21 cellular contexts compared by ENCODE assay signal in genomic region chr12:6842075-6842474, GRCh38. TPM values are rescaled to one million over a fixed set of nuclear protein-coding genes. Genes with fewer than 3 reads are reported as not detected.
DNase-seq lines count a peak whose midpoint lies in the region; ATAC-seq, FAIRE-seq and TF ChIP-seq lines count a peak whose summit lies in the region.
"Had no signal": no experiment of that assay in that cellular context is flagged by ENCODE, and none has a peak within 500 bp of the region (broad histone marks: within the 10 kb centered on the region; RNA-seq: fewer than 3 reads in every experiment).

No MANE protein-coding gene starts in this region.

- peak overlapping the region; percentile 95 for H3K9ac ChIP-seq in Karpas-422 (ENCODE audit: low read length)
- H3K9ac ChIP-seq: BLaER1, GM23248 had no signal

- peaks cover 14% of the 10 kb centered on the region for H3K27me3 Mint-ChIP-seq in glutamatergic neuron (ENCODE audit: unreplicated experiment)
- H3K27me3 Mint-ChIP-seq: B cell; CD4-positive, CD25-positive, alpha-beta regulatory T cell had no signal

- peak overlapping the region; percentile 48 for H3K27ac Mint-ChIP-seq in glutamatergic neuron (ENCODE audit: unreplicated experiment)
- H3K27ac Mint-ChIP-seq: CD8-positive, alpha-beta T cell had no signal

- no peak for ATAC-seq in GM21390 (IDR thresholded peaks at IDR 0.05; ENCODE audit: unreplicated experiment)
- ATAC-seq in left lung: no peak
- ATAC-seq: CD8-positive, alpha-beta T cell had no signal

- H3K4me3 Mint-ChIP-seq in glutamatergic neuron (ENCODE audit: unreplicated experiment): peak overlapping the region; percentile 52
- H3K4me3 Mint-ChIP-seq: B cell; CD4-positive, CD25-positive, alpha-beta regulatory T cell; CD8-positive, alpha-beta T cell had no signal

- peak overlapping the region; percentile 88 for H3K4me2 ChIP-seq in Karpas-422 (ENCODE audit: low read depth, low read length, poor library complexity, severe bottlenecking)
- H3K4me2 ChIP-seq: BLaER1 had no signal

- H3K9me3 ChIP-seq in Karpas-422 (ENCODE audit: low read length) (no peaks in the 10 kb centered on the region), small intestine (ENCODE audit: control insufficient read depth, low read depth) (no peaks in the 10 kb centered on the region), left lung (no peaks in the 10 kb centered on the region)
- H3K9me3 ChIP-seq: BLaER1, Caco-2 had no signal

- H3K4me1 ChIP-seq in Karpas-422 (ENCODE audit: low read length): peaks cover 69% of the 10 kb centered on the region
- H3K4me1 ChIP-seq in small intestine (ENCODE audit: control insufficient read depth in 2 of 2, insufficient read depth in 1 of 2, low read depth in 1 of 2, low read length in 1 of 2): no peaks in the 10 kb centered on the region
- no peaks in the 10 kb centered on the region for H3K4me1 ChIP-seq in left lung

- peaks cover 7% of the 10 kb centered on the region; the same call in 1 of the 2 replicates for H3K79me2 ChIP-seq in Karpas-422 (ENCODE audit: low read length)

- no peaks in the 10 kb centered on the region for H4K20me1 ChIP-seq in Karpas-422 (ENCODE audit: insufficient read depth, low read depth, low read length)
- H4K20me1 ChIP-seq: BLaER1 had no signal

- peaks cover 5% of the 10 kb centered on the region for H3K9me3 Mint-ChIP-seq in glutamatergic neuron (ENCODE audit: unreplicated experiment)
- H3K9me3 Mint-ChIP-seq: CD4-positive, CD25-positive, alpha-beta regulatory T cell; CD8-positive, alpha-beta T cell had no signal

- WGBS in small intestine, 3 donors: 19 to 61% (median 37%) methylated on average over 4 of the region's 4 CpGs

- H3K4me3 ChIP-seq in Karpas-422 (ENCODE audit: low read length): peak overlapping the region; percentile 82
- H3K4me3 ChIP-seq in small intestine (ENCODE audit: low read depth in 1 of 2, low read length in 2 of 2): no peak overlapping the region
- H3K4me3 ChIP-seq in left lung: no peak overlapping the region
- H3K4me3 ChIP-seq: BLaER1, GM23248 had no signal

- no peaks in the 10 kb centered on the region for H3K9me2 ChIP-seq in Karpas-422 (replicated peaks; ENCODE audit: insufficient read depth, low read length)

- peaks cover 5% of the 10 kb centered on the region for H3K36me3 Mint-ChIP-seq in glutamatergic neuron (ENCODE audit: unreplicated experiment)
- H3K36me3 Mint-ChIP-seq: CD4-positive, CD25-positive, alpha-beta regulatory T cell had no signal

- H3K36me3 ChIP-seq in Karpas-422 (ENCODE audit: insufficient read depth, low read length) (no peaks in the 10 kb centered on the region), small intestine (ENCODE audit: control insufficient read depth in 2 of 2, insufficient read depth in 2 of 2, low read length in 2 of 2) (no peaks in the 10 kb centered on the region), left lung (peaks cover 0 to 9% of the 10 kb centered on the region in 2 donors)

- no peak for TF ChIP-seq CTCF in glutamatergic neuron (IDR thresholded peaks at IDR 0.05; ENCODE audit: partially characterized antibody, unreplicated experiment)
- no peak for TF ChIP-seq CTCF in left lung (IDR thresholded peaks at IDR 0.05)

- peak overlapping the region; percentile 100 for H3K27ac ChIP-seq in Karpas-422 (ENCODE audit: low read length)
- H3K27ac ChIP-seq in small intestine (ENCODE audit: low read depth in 1 of 2, low read length in 1 of 2): no peak overlapping the region
- H3K27ac ChIP-seq in left lung: no peak overlapping the region
- H3K27ac ChIP-seq: BLaER1, C4-2B, GM23248 had no signal

- intact Hi-C loops in left lung (cut with DNase I): no loop called here

- no peak for DNase-seq in Karpas-422
- DNase-seq in glutamatergic neuron: no peak
- peak; percentile 61 for DNase-seq in small intestine
- DNase-seq in effector CD4-positive, alpha-beta T cell: no peak
- no peak for DNase-seq in left lung
- DNase-seq: Caco-2; CD4-positive, CD25-positive, alpha-beta regulatory T cell; CD8-positive, alpha-beta T cell; DMS153; DND-41; GM23248; H7; HCEC 1CT had no signal

- no peak for FAIRE-seq in small intestine (lab: Jason Lieb, UNC)
- FAIRE-seq: A204.1, G401.6, GM12892, H1 had no signal

- H2AFZ ChIP-seq in Karpas-422 (ENCODE audit: low read length): no peak overlapping the region
- H2AFZ ChIP-seq: GM23248 had no signal

- H3K4me1 Mint-ChIP-seq in glutamatergic neuron (ENCODE audit: low read depth, unreplicated experiment): peaks cover 23% of the 10 kb centered on the region
- H3K4me1 Mint-ChIP-seq: CD4-positive, CD25-positive, alpha-beta regulatory T cell had no signal

- H3K27me3 ChIP-seq in Karpas-422 (ENCODE audit: low read length): no peaks in the 10 kb centered on the region
- H3K27me3 ChIP-seq in small intestine (ENCODE audit: control insufficient read depth in 2 of 2, insufficient read depth in 2 of 2, low read length in 2 of 2): no peaks in the 10 kb centered on the region
- no peaks in the 10 kb centered on the region for H3K27me3 ChIP-seq in left lung

RNA-seq across cellular contexts. Expression of gene GNB3, which starts 1.4 kb away (rescaled TPM):
- 14.9 and 27.0 TPM in 2 replicates for total RNA-seq in Karpas-422 (2014; rRNA removed; shearing (Covaris generic); ENCODE audit: low replicate concordance)
- 45.7 TPM for total RNA-seq in glutamatergic neuron (ENCODE audit: unreplicated experiment)
- polyA plus RNA-seq in small intestine: 1 to 10 TPM in 2 of 3 donors, not detected in 1; 1.0 to 3.2 TPM
- total RNA-seq in left lung: 1 to 10 TPM; 2.0 to 3.3 TPM
- total RNA-seq: CD4-positive, CD25-positive, alpha-beta regulatory T cell had no signal
- polyA plus RNA-seq: CD4-positive, CD25-positive, alpha-beta regulatory T cell had no signal

RNA-seq across cellular contexts. Expression of gene CDCA3, which starts 9.0 kb away (rescaled TPM):
- total RNA-seq in Karpas-422 (2014; rRNA removed; shearing (Covaris generic); ENCODE audit: low replicate concordance): 47.6 and 70.0 TPM in 2 replicates
- total RNA-seq in glutamatergic neuron (ENCODE audit: unreplicated experiment) (5.2 TPM), left lung (1 to 10 TPM; 2.0 to 7.7 TPM)
- polyA plus RNA-seq in small intestine: 10 to 100 TPM; 46.7 to 99.1 (median 51.3) TPM

RNA-seq across cellular contexts. Expression of gene USP5, which starts 9.9 kb away (rescaled TPM):
- 36.9 and 66.6 TPM in 2 replicates for total RNA-seq in Karpas-422 (2014; rRNA removed; shearing (Covaris generic); ENCODE audit: low replicate concordance)
- total RNA-seq in glutamatergic neuron (ENCODE audit: unreplicated experiment) (141 TPM), left lung (10 to 100 TPM; 80.2 to 90.2 TPM)
- 10 to 100 TPM; 31.9 to 54.0 (median 33.3) TPM for polyA plus RNA-seq in small intestine

RNA-seq across cellular contexts. Expression of gene P3H3, which starts 13.9 kb away (rescaled TPM):
- total RNA-seq in Karpas-422 (2014; rRNA removed; shearing (Covaris generic); ENCODE audit: low replicate concordance): 3.1 and 8.3 TPM in 2 replicates
- total RNA-seq in glutamatergic neuron (ENCODE audit: unreplicated experiment): 58.4 TPM
- polyA plus RNA-seq in small intestine: 1 to 10 TPM in 2 of 3 donors, under 1 TPM in 1; 0.89 to 7.1 (median 2.7) TPM
- total RNA-seq in left lung: 10 to 100 TPM; 18.2 to 33.6 TPM
- total RNA-seq: B cell had no signal

RNA-seq across cellular contexts. Expression of gene GPR162, which starts 20.5 kb away (rescaled TPM):
- total RNA-seq in Karpas-422 (2014; rRNA removed; shearing (Covaris generic); ENCODE audit: low replicate concordance): not detected in 2 replicates
- 145 TPM for total RNA-seq in glutamatergic neuron (ENCODE audit: unreplicated experiment)
- polyA plus RNA-seq in small intestine: 1 to 10 TPM in 2 of 3 donors, not detected in 1; 1.1 to 6.7 TPM
- total RNA-seq in left lung: 10 to 100 TPM; 12.7 to 13.7 TPM
- total RNA-seq: B cell; CD4-positive, CD25-positive, alpha-beta regulatory T cell; CD8-positive, alpha-beta T cell had no signal
- polyA plus RNA-seq: CD4-positive, CD25-positive, alpha-beta regulatory T cell had no signal
